Comparison of ENCODE assay signal across 10 cellular contexts in the genomic region with DNA sequence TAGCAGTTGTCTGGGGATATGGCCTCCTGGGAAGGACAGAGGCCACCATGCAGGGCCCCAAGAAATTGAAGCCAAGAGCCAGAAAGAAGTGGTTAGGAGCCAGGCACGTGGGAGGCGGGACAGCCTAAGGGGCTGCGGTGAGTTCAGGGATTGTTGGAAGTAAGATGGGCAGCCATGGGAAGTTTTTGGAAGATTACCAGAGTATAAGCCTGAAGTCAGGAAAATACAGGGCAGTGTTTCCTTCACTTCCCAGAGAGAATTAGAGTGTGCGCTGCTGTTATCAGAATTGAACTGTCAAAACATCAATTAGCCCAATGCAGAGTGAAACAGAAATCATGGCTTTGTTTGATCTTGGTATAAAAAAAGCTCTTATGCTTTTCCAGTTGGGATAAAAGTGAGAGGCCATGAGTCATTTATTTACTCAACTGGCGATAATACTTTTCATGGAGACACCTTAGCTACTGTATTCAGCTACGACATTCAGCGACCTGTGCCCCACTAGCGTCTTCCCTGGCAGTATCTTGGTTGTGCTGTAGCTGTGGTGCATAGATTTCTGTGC.
A peak's percentile ranks its signal among the peaks of the same experiment; 100 is the strongest.
DNase-seq lines count a peak whose midpoint lies in the region; ATAC-seq and TF ChIP-seq lines count a peak whose summit lies in the region.
"Had no signal": no experiment of that assay in that cellular context is flagged by ENCODE, and none has a peak within 500 bp of the region (broad histone marks: within the 10 kb centered on the region; RNA-seq: fewer than 3 reads in every experiment).

No MANE protein-coding gene starts in this region.

- H3K27me3 ChIP-seq in HCT116 (ENCODE audit: insufficient read depth, low read length) (no peaks in the 10 kb centered on the region), WERI-Rb-1 (ENCODE audit: insufficient read depth, low read depth, severe bottlenecking) (no peaks in the 10 kb centered on the region), iPS-15b (ENCODE audit: control insufficient read depth, insufficient read depth, low read length) (no peaks in the 10 kb centered on the region), gastrocnemius medialis (no peaks in the 10 kb centered on the region)

- CTCF ChIA-PET in HCT116 (lab: Charles Lee) = no interaction called here

- H3K36me3 ChIP-seq in HCT116 (ENCODE audit: control insufficient read depth in 1 of 2, insufficient read depth in 2 of 2, low read length in 2 of 2) (no peaks in the 10 kb centered on the region), WERI-Rb-1 (no peaks in the 10 kb centered on the region), iPS-15b (ENCODE audit: control insufficient read depth, insufficient read depth, low read length) (no peaks in the 10 kb centered on the region), gastrocnemius medialis (no peaks in the 10 kb centered on the region)

- BruUV-seq in HCT116 (replicated peaks; lab: Mats Ljungman, UMichigan) = no TSS peak

- peak; percentile 74 for ATAC-seq in HCT116
- peak in 1 of 2 donors; percentile 25 for ATAC-seq in gastrocnemius medialis
- no peak for ATAC-seq in GM18520 (IDR thresholded peaks at IDR 0.05; ENCODE audit: unreplicated experiment)

- TF ChIP-seq RAD21 in HCT116 (IDR thresholded peaks at IDR 0.05; ENCODE audit: low read depth) = no peak

- H4K20me1 ChIP-seq in HCT116 (ENCODE audit: insufficient read depth) = peaks cover 5% of the 10 kb centered on the region; the same call in 1 of the 2 replicates

- in situ Hi-C loops in gastrocnemius medialis (cut with MboI; ENCODE audit: low sequenced_read_pairs in 4 of 4) = no loop called here

- H3K4me1 ChIP-seq in HCT116 (ENCODE audit: control insufficient read depth in 1 of 2, insufficient read depth in 2 of 2, low read length in 2 of 2) = peaks cover 25 to 30% of the 10 kb centered on the region in 2 experiments
- H3K4me1 ChIP-seq in iPS-15b (ENCODE audit: control insufficient read depth, insufficient read depth, low read length) = peaks cover 48% of the 10 kb centered on the region
- peaks cover 40 to 51% of the 10 kb centered on the region in 2 donors for H3K4me1 ChIP-seq in gastrocnemius medialis

- peak; percentile 10 for DNase-seq in HCT116 (ENCODE audit: low read depth, low spot score)
- DNase-seq in WERI-Rb-1 = no peak
- no peak for DNase-seq in gastrocnemius medialis
- DNase-seq in NCI-H510A (lab: John Stamatoyannopoulos, UW) = no peak
- DNase-seq in stimulated activated naive CD4-positive, alpha-beta T cell treated with Interleukin-2 at 50 U/mL for 16 hours (lab: John Stamatoyannopoulos, UW) = no peak
- no peak for DNase-seq in ureter (ENCODE audit: low spot score)
- DNase-seq: stimulated activated naive CD4-positive, alpha-beta T cell; T-helper 1 cell had no signal

- TF ChIP-seq CTCF in HCT116 (IDR thresholded peaks at IDR 0.05 in 2 of 3, conservative IDR thresholded peaks at IDR 0.05 in 1 of 3; ENCODE audit: borderline replicate concordance in 1 of 3, insufficient read depth in 1 of 3, low read depth in 2 of 3, low read length in 2 of 3) (no peak), WERI-Rb-1 (IDR thresholded peaks at IDR 0.05; ENCODE audit: low read depth, low read length) (no peak), gastrocnemius medialis (IDR thresholded peaks at IDR 0.05 in 4 of 5, conservative IDR thresholded peaks at IDR 0.05 in 1 of 5) (no peak)

- TF ChIP-seq POLR2A in HCT116 (IDR thresholded peaks at IDR 0.05; ENCODE audit: borderline replicate concordance, extremely low read depth, insufficient read depth, insufficient read length) (no peak), gastrocnemius medialis (IDR thresholded peaks at IDR 0.05) (no peak)

- no peaks in the 10 kb centered on the region for H3K9me3 ChIP-seq in HCT116 (ENCODE audit: control insufficient read depth in 1 of 2, insufficient read depth in 1 of 2, low read depth in 1 of 2, low read length in 2 of 2)
- no peaks in the 10 kb centered on the region for H3K9me3 ChIP-seq in WERI-Rb-1 (ENCODE audit: severe bottlenecking)
- no peaks in the 10 kb centered on the region for H3K9me3 ChIP-seq in iPS-15b (ENCODE audit: control insufficient read depth, insufficient read depth, low read length)
- no peaks in the 10 kb centered on the region for H3K9me3 ChIP-seq in gastrocnemius medialis

- no peaks in the 10 kb centered on the region for H3K79me2 ChIP-seq in HCT116 (ENCODE audit: insufficient read depth, low read length)

- H3K27ac ChIP-seq in HCT116 (ENCODE audit: low read depth, low read length) (peak overlapping the region; percentile 29), WERI-Rb-1 (peak overlapping the region; percentile 41; the same call in 1 of the 2 replicates), gastrocnemius medialis (peak overlapping the region; percentile 51 to 63 (median 57))

- RAD21 ChIA-PET in HCT116 (lab: Charles Lee; ENCODE audit: low non-redundant PET in 1 of 2, low total read pairs in 2 of 2, uncharacterized antibody in 2 of 2, unreplicated experiment in 2 of 2) = no interaction called here

- intact Hi-C loops in HCT116 (cut with micrococcal nuclease) = no loop called here
- intact Hi-C loops in gastrocnemius medialis (cut with DNase I; ENCODE audit: low total_unique reads) = loop anchor here (5.0 kb wide), 1 partner anchor 67 kb away; the partner anchor contains the start of gene PHACTR2

- no peaks in the 10 kb centered on the region for H3K9me2 ChIP-seq in HCT116 (ENCODE audit: insufficient read depth)

- peak overlapping the region; percentile 37 for H3K4me2 ChIP-seq in HCT116 (ENCODE audit: low read length)

- POLR2A ChIA-PET in HCT116 (lab: Charles Lee) = no interaction called here

- H3K4me3 ChIP-seq in HCT116 (replicated peaks in 1 of 2; ENCODE audit: low read depth in 1 of 2, low read length in 2 of 2) (no peak overlapping the region), WERI-Rb-1 (ENCODE audit: low read depth, low read length) (no peak overlapping the region; the same call in 1 of the 2 replicates), iPS-15b (ENCODE audit: low read depth, low read length) (no peak overlapping the region), gastrocnemius medialis (peak overlapping the region in 1 of 4 donors; percentile 19)

- no peak overlapping the region for H2AFZ ChIP-seq in HCT116 (ENCODE audit: low read depth, low read length, poor library complexity, severe bottlenecking)

- H3K9ac ChIP-seq in HCT116 (ENCODE audit: low read length) (no peak overlapping the region), iPS-15b (ENCODE audit: low read depth, low read length) (peak overlapping the region; percentile 39)

TF ChIP-seq in HCT116, 20 proteins besides CTCF, POLR2A, EP300 and RAD21:
- TF ChIP-seq JUND (IDR thresholded peaks at IDR 0.05) (peak; percentile 42; the same call in 1 of the 2 replicates), POLR2AphosphoS5 (IDR thresholded peaks at IDR 0.05; ENCODE audit: low read depth, low read length) (no peak), SP1 (IDR thresholded peaks at IDR 0.05; ENCODE audit: low read depth) (0 out of 2 replicates have a peak, but pooled peaks have one; percentile 27), FOSL1 (IDR thresholded peaks at IDR 0.05; ENCODE audit: low read depth) (peak; percentile 54)
- TF ChIP-seq, protein P1, sequence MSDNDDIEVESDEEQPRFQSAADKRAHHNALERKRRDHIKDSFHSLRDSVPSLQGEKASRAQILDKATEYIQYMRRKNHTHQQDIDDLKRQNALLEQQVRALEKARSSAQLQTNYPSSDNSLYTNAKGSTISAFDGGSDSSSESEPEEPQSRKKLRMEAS (IDR thresholded peaks at IDR 0.05) = no peak
